26 cellular contexts compared by ENCODE assay signal in genomic region chr14:82387699-82388098, GRCh38.
DNase-seq lines count a peak whose midpoint lies in the region; ATAC-seq, FAIRE-seq and TF ChIP-seq lines count a peak whose summit lies in the region.
"Had no signal": no experiment of that assay in that cellular context is flagged by ENCODE, and none has a peak within 500 bp of the region (broad histone marks: within the 10 kb centered on the region; RNA-seq: fewer than 3 reads in every experiment).

No MANE protein-coding gene starts in this region.

- ATAC-seq in Right ventricle myocardium inferior (peak; percentile 28), pancreas (peak in 3 of 4 donors; percentile 19 to 59 (median 47)), upper lobe of right lung (peak; percentile 85), SK-N-SH treated with all-trans-retinoic acid at 6 μM for 48 hours (no peak)
- ATAC-seq: gastrocnemius medialis; mucosa of descending colon; stimulated activated memory B cell treated with anti-CD40 and anti-IgM and Interleukin-4, amounts not matched to agents 10 μg/mL and 1 μg/mL and 100 μg/mL, for 72 hours had no signal

- no peaks in the 10 kb centered on the region for H3K4me1 Mint-ChIP-seq in progenitor cell of endocrine pancreas (ENCODE audit: low read depth)
- H3K4me1 Mint-ChIP-seq: neural progenitor cell; stimulated activated memory B cell treated with anti-CD40 and anti-IgM and Interleukin-4, amounts not matched to agents 10 μg/mL and 1 μg/mL and 100 μg/mL, for 72 hours had no signal

- H3K4me3 ChIP-seq in esophagus squamous epithelium (no peak overlapping the region), pancreas (no peak overlapping the region), upper lobe of right lung (no peak overlapping the region), neuronal stem cell (ENCODE audit: low read length in 2 of 2) (no peak overlapping the region)
- H3K4me3 ChIP-seq: BLaER1, gastrocnemius medialis, GM23248, mucosa of descending colon, neural progenitor cell had no signal

- no peak overlapping the region for H3K18ac ChIP-seq in neuronal stem cell (ENCODE audit: low read length)

- no peak overlapping the region for H3K4me2 ChIP-seq in neuronal stem cell (ENCODE audit: insufficient read depth, low read length, poor library complexity, severe bottlenecking)
- H3K4me2 ChIP-seq: BLaER1, neural progenitor cell had no signal

- no peak overlapping the region for H3K4ac ChIP-seq in neuronal stem cell (ENCODE audit: low read length)

- H4K8ac ChIP-seq in neuronal stem cell (ENCODE audit: low read depth, low read length): no peak overlapping the region

- no peak overlapping the region for H2BK12ac ChIP-seq in neuronal stem cell (ENCODE audit: low read length)

- H3K27ac Mint-ChIP-seq in progenitor cell of endocrine pancreas: no peak overlapping the region
- H3K27ac Mint-ChIP-seq: neural progenitor cell; stimulated activated memory B cell treated with anti-CD40 and anti-IgM and Interleukin-4, amounts not matched to agents 10 μg/mL and 1 μg/mL and 100 μg/mL, for 72 hours; T-helper 1 cell treated with Interleukin-12 subunit alpha and Interleukin-12 subunit beta and Interleukin-4 antibody, amounts not matched to agents 30 μg/mL and 1 μg/mL, for 36 hours had no signal

- 78 to 82% methylated on average over 2 of the region's 2 CpGs for WGBS in esophagus squamous epithelium, 2 donors
- WGBS in pancreas, 2 donors: 70 to 74% methylated on average over 2 of the region's 2 CpGs
- WGBS in neuronal stem cell (ENCODE audit: extremely low coverage in 2 of 2, insufficient read length in 2 of 2, insufficient replicate concordance in 1 of 2), 2 donors: no CpG with 5 or more reads among the region's 2 CpGs

- H3K23ac ChIP-seq in neuronal stem cell (ENCODE audit: low read depth, low read length, poor library complexity): no peak overlapping the region

- H3K14ac ChIP-seq in neuronal stem cell (ENCODE audit: low read length): no peak overlapping the region

- no peaks in the 10 kb centered on the region for H3K9me3 ChIP-seq in esophagus squamous epithelium
- H3K9me3 ChIP-seq in pancreas: no peaks in the 10 kb centered on the region
- no peaks in the 10 kb centered on the region for H3K9me3 ChIP-seq in upper lobe of right lung
- no peaks in the 10 kb centered on the region for H3K9me3 ChIP-seq in neuronal stem cell (replicated peaks in 1 of 2; ENCODE audit: control insufficient read depth in 2 of 2, insufficient read depth in 1 of 2, low read depth in 1 of 2, low read length in 2 of 2)
- H3K9me3 ChIP-seq: BLaER1, gastrocnemius medialis had no signal

- FAIRE-seq in pancreas (lab: Jason Lieb, UNC): no peak
- FAIRE-seq: A204.1, endothelial cell of umbilical vein, G401.6 had no signal

- H2BK120ac ChIP-seq in neuronal stem cell (ENCODE audit: low read depth, low read length): no peak overlapping the region

- peak overlapping the region in 3 of 4 donors; percentile 27 to 53 (median 38) for H3K27ac ChIP-seq in esophagus squamous epithelium
- H3K27ac ChIP-seq in pancreas: no peak overlapping the region
- no peak overlapping the region for H3K27ac ChIP-seq in upper lobe of right lung
- no peak overlapping the region for H3K27ac ChIP-seq in neuronal stem cell (replicated peaks; ENCODE audit: low read length)
- H3K27ac ChIP-seq: BLaER1, gastrocnemius medialis, GM23248, neural progenitor cell, WERI-Rb-1 had no signal

- H3K36me3 Mint-ChIP-seq in progenitor cell of endocrine pancreas (ENCODE audit: insufficient read depth): no peaks in the 10 kb centered on the region
- H3K36me3 Mint-ChIP-seq: neural progenitor cell; stimulated activated memory B cell treated with anti-CD40 and anti-IgM and Interleukin-4, amounts not matched to agents 10 μg/mL and 1 μg/mL and 100 μg/mL, for 72 hours had no signal

- no peak overlapping the region for H2BK15ac ChIP-seq in neuronal stem cell (ENCODE audit: low read length)

- DNase-seq in Right ventricle myocardium inferior (ENCODE audit: missing footprints): no peak
- DNase-seq in cardiac septum (ENCODE audit: low spot score): no peak
- DNase-seq in esophagus squamous epithelium (lab: John Stamatoyannopoulos, UW): no peak
- DNase-seq in pancreas: no peak
- no peak for DNase-seq in upper lobe of right lung
- no peak for DNase-seq in neuronal stem cell (ENCODE audit: low spot score)
- no peak for DNase-seq in progenitor cell of endocrine pancreas (ENCODE audit: low spot score, unreplicated experiment)
- DNase-seq: activated naive CD4-positive, alpha-beta T cell; gastrocnemius medialis; GM23248; KBM-7; mucosa of descending colon; MV-4-11; NCI-H2081 treated with DMSO at 0.1 percent for 48 hours; NCI-H526; retina; SIG-M5; WERI-Rb-1 had no signal

- TF ChIP-seq CTCF in esophagus squamous epithelium (IDR thresholded peaks at IDR 0.05) (no peak), pancreas (IDR thresholded peaks at IDR 0.05) (no peak), upper lobe of right lung (IDR thresholded peaks at IDR 0.05) (no peak), progenitor cell of endocrine pancreas (IDR thresholded peaks at IDR 0.05; ENCODE audit: unreplicated experiment) (no peak)

- no peak overlapping the region for H2AK5ac ChIP-seq in neuronal stem cell (ENCODE audit: low read depth, low read length)

- no peaks in the 10 kb centered on the region for H3K27me3 Mint-ChIP-seq in progenitor cell of endocrine pancreas
- H3K27me3 Mint-ChIP-seq: stimulated activated memory B cell treated with anti-CD40 and anti-IgM and Interleukin-4, amounts not matched to agents 10 μg/mL and 1 μg/mL and 100 μg/mL, for 72 hours had no signal

- no peaks in the 10 kb centered on the region for H3K79me1 ChIP-seq in neuronal stem cell (ENCODE audit: low read depth, low read length)

- H3K9me3 Mint-ChIP-seq in progenitor cell of endocrine pancreas (ENCODE audit: low read depth): no peaks in the 10 kb centered on the region
- H3K9me3 Mint-ChIP-seq: neural progenitor cell had no signal

- TF ChIP-seq POLR2A in esophagus squamous epithelium (IDR thresholded peaks at IDR 0.05): no peak

- H2BK5ac ChIP-seq in neuronal stem cell (ENCODE audit: low read length): no peak overlapping the region

- intact Hi-C loops in Right ventricle myocardium inferior (cut with DNase I): no loop called here
- intact Hi-C loops in cardiac septum (cut with DNase I): no loop called here
- intact Hi-C loops in esophagus squamous epithelium (cut with DNase I): no loop called here
- intact Hi-C loops in pancreas (cut with DNase I): no loop called here
- intact Hi-C loops in upper lobe of right lung (cut with DNase I): no loop called here

- H3K27me3 ChIP-seq in esophagus squamous epithelium (no peaks in the 10 kb centered on the region), pancreas (peaks cover 0 to 3% (median 0%) of the 10 kb centered on the region in 4 donors), upper lobe of right lung (no peaks in the 10 kb centered on the region), neuronal stem cell (ENCODE audit: control insufficient read depth in 3 of 3, insufficient read depth in 3 of 3, low read depth in 1 of 3, low read length in 3 of 3) (no peaks in the 10 kb centered on the region)
- H3K27me3 ChIP-seq: BLaER1, gastrocnemius medialis, neural progenitor cell had no signal

- H3K9ac ChIP-seq in neuronal stem cell (ENCODE audit: low read depth, low read length, poor library complexity): no peak overlapping the region
- H3K9ac ChIP-seq: BLaER1, GM23248, neural progenitor cell had no signal

- no peak overlapping the region for H3K4me3 Mint-ChIP-seq in progenitor cell of endocrine pancreas (ENCODE audit: low read depth)
- H3K4me3 Mint-ChIP-seq: neural progenitor cell; stimulated activated memory B cell treated with anti-CD40 and anti-IgM and Interleukin-4, amounts not matched to agents 10 μg/mL and 1 μg/mL and 100 μg/mL, for 72 hours; T-helper 1 cell treated with Interleukin-12 subunit alpha and Interleukin-12 subunit beta and Interleukin-4 antibody, amounts not matched to agents 30 μg/mL and 1 μg/mL, for 36 hours had no signal

- H2AFZ ChIP-seq in neuronal stem cell (ENCODE audit: low read length): no peak overlapping the region
- H2AFZ ChIP-seq: GM23248, neural progenitor cell had no signal

- H4K91ac ChIP-seq in neuronal stem cell (ENCODE audit: low read depth, low read length, poor library complexity): no peak overlapping the region

- H3K36me3 ChIP-seq in esophagus squamous epithelium: no peaks in the 10 kb centered on the region
- H3K36me3 ChIP-seq in pancreas: no peaks in the 10 kb centered on the region
- no peaks in the 10 kb centered on the region for H3K36me3 ChIP-seq in upper lobe of right lung
- no peaks in the 10 kb centered on the region for H3K36me3 ChIP-seq in neuronal stem cell (replicated peaks in 1 of 2; ENCODE audit: control insufficient read depth in 2 of 2, insufficient read depth in 2 of 2, low read length in 2 of 2)
- H3K36me3 ChIP-seq: BLaER1, gastrocnemius medialis, neural progenitor cell, WERI-Rb-1 had no signal

- H3K4me1 ChIP-seq in esophagus squamous epithelium: no peaks in the 10 kb centered on the region
- peaks cover 0 to 13% (median 0%) of the 10 kb centered on the region in 3 donors for H3K4me1 ChIP-seq in pancreas
- no peaks in the 10 kb centered on the region for H3K4me1 ChIP-seq in upper lobe of right lung
- H3K4me1 ChIP-seq in neuronal stem cell (ENCODE audit: control insufficient read depth in 2 of 2, insufficient read depth in 1 of 2, low read depth in 1 of 2, low read length in 2 of 2): no peaks in the 10 kb centered on the region
- H3K4me1 ChIP-seq: BLaER1, gastrocnemius medialis, neural progenitor cell had no signal

TF ChIP-seq in SK-N-SH treated with all-trans-retinoic acid at 6 μM for 48 hours, 23 proteins besides CTCF, POLR2A, EP300 and RAD21:
- TF ChIP-seq PATZ1 (CRISPR knock-in tag; IDR thresholded peaks at IDR 0.05; ENCODE audit: borderline replicate concordance): no peak
- TF ChIP-seq ZC3H10 (CRISPR knock-in tag; IDR thresholded peaks at IDR 0.05): no peak
- no peak for TF ChIP-seq GLIS3 (CRISPR knock-in tag; IDR thresholded peaks at IDR 0.05)
- TF ChIP-seq ZNF70 (CRISPR knock-in tag; IDR thresholded peaks at IDR 0.05): no peak
- TF ChIP-seq ESRRG (CRISPR knock-in tag; IDR thresholded peaks at IDR 0.05): no peak
- TF ChIP-seq ZFP30 (CRISPR knock-in tag; IDR thresholded peaks at IDR 0.05): no peak
- no peak for TF ChIP-seq ZFP3 (CRISPR knock-in tag; IDR thresholded peaks at IDR 0.05)

Comparison
In these comparisons a context has a peak if more than half of its experiments do, and no peak if none do; other contexts are left out.
1. H3K27ac ChIP-seq: peak in esophagus squamous epithelium (3 of 4); none in pancreas (0 of 4), upper lobe of right lung (single experiment) and neuronal stem cell (single experiment).